Comparison of ENCODE assay signal across 14 cellular contexts in genomic region chr4:86014599-86014998, GRCh38.
A peak's percentile ranks its signal among the peaks of the same experiment; 100 is the strongest.
DNase-seq lines count a peak whose midpoint lies in the region; ATAC-seq, FAIRE-seq and TF ChIP-seq lines count a peak whose summit lies in the region.
"Had no signal": no experiment of that assay in that cellular context is flagged by ENCODE, and none has a peak within 500 bp of the region (broad histone marks: within the 10 kb centered on the region; RNA-seq: fewer than 3 reads in every experiment).

No MANE protein-coding gene starts in this region.

- H4K20me1 ChIP-seq in H1 (replicated peaks in 1 of 2; ENCODE audit: control insufficient read depth in 1 of 2, insufficient read depth in 2 of 2, low read length in 2 of 2) = no peaks in the 10 kb centered on the region

- H3K18ac ChIP-seq in H1 (ENCODE audit: extremely low read depth, low read length) = no peak overlapping the region

- no peaks in the 10 kb centered on the region for H3K79me1 ChIP-seq in H1 (ENCODE audit: low read depth, low read length)

- intact Hi-C loops in esophagus squamous epithelium (cut with DNase I) = no loop called here
- intact Hi-C loops in ascending aorta (cut with DNase I) = no loop called here

- H4K5ac ChIP-seq in H1 (ENCODE audit: insufficient read length, low read depth, low read length) = no peak overlapping the region

- H2AFZ ChIP-seq in H1 (ENCODE audit: low read length) = 0 out of 2 replicates have a peak overlapping the region, but pooled peaks have one; percentile 55

- H3K27me3 ChIP-seq in H1 (replicated peaks in 1 of 4; ENCODE audit: control insufficient read depth in 3 of 4, extremely low read depth in 1 of 4, insufficient read depth in 3 of 4, low read length in 3 of 4) (no peaks in the 10 kb centered on the region), esophagus squamous epithelium (no peaks in the 10 kb centered on the region), ascending aorta (no peaks in the 10 kb centered on the region)
- H3K27me3 ChIP-seq: suprapubic skin had no signal

- H3K4me3 ChIP-seq in H1 (ENCODE audit: extremely low read depth in 1 of 4, insufficient read depth in 2 of 4, low read depth in 3 of 4, low read length in 4 of 4) (no peak overlapping the region), esophagus squamous epithelium (no peak overlapping the region), ascending aorta (no peak overlapping the region)
- H3K4me3 ChIP-seq: left ventricle myocardium inferior, suprapubic skin had no signal

- no peak overlapping the region for H2BK120ac ChIP-seq in H1 (replicated peaks; ENCODE audit: low read depth, low read length)

- no peak overlapping the region for H2BK15ac ChIP-seq in H1 (ENCODE audit: low read length)

- H4K91ac ChIP-seq in H1 (replicated peaks; ENCODE audit: insufficient read length, low read length) = no peak overlapping the region

- H3K4me1 ChIP-seq in H1 (replicated peaks in 1 of 4; ENCODE audit: control insufficient read depth in 3 of 4, insufficient read depth in 4 of 4, low read length in 3 of 4) (peaks cover 0 to 4% (median 2%) of the 10 kb centered on the region in 4 experiments; a peak in 2 of 7 replicates), esophagus squamous epithelium (peaks cover 0 to 10% (median 0%) of the 10 kb centered on the region in 3 donors), ascending aorta (peaks cover 0 to 24% of the 10 kb centered on the region in 2 donors)
- H3K4me1 ChIP-seq: suprapubic skin had no signal

- 90% methylated on average over 5 of the region's 5 CpGs; no CpG with 5 or more reads in 1 of the 2 experiments for WGBS in H1 (ENCODE audit: extremely low coverage in 1 of 2, insufficient coverage in 1 of 2, insufficient read length in 1 of 2, insufficient replicate concordance in 2 of 2, low coverage in 1 of 2, low lambda C conversion rate in 2 of 2, missing lambda C conversion rate in 1 of 2), 2 experiments
- 78 to 82% methylated on average over 5 of the region's 5 CpGs for WGBS in esophagus squamous epithelium, 2 donors

- H2AK5ac ChIP-seq in H1 (ENCODE audit: low read depth, low read length) = no peak overlapping the region

- no peak overlapping the region for H3K4ac ChIP-seq in H1 (replicated peaks; ENCODE audit: insufficient read length, low read depth, low read length)

- in situ Hi-C loops in GM13976 (cut with MboI; ENCODE audit: low sequenced_read_pairs, unreplicated experiment) = no loop called here

- H3K36me3 ChIP-seq in H1 (ENCODE audit: control insufficient read depth in 2 of 4, insufficient read depth in 4 of 4, low read length in 3 of 4) (no peaks in the 10 kb centered on the region), esophagus squamous epithelium (no peaks in the 10 kb centered on the region), ascending aorta (no peaks in the 10 kb centered on the region)
- H3K36me3 ChIP-seq: left ventricle myocardium inferior, suprapubic skin had no signal

- no peak for TF ChIP-seq EP300 in H1 (IDR thresholded peaks at IDR 0.05; ENCODE audit: borderline replicate concordance in 1 of 2, low read depth in 2 of 2, low read length in 2 of 2)

- TF ChIP-seq CTCF in GM13976 (IDR thresholded peaks at IDR 0.05; ENCODE audit: borderline replicate concordance, control extremely low read depth, extremely low read depth, insufficient read depth, missing control alignments) = no peak
- TF ChIP-seq CTCF in H1 (IDR thresholded peaks at IDR 0.05; ENCODE audit: control extremely low read depth in 1 of 3, insufficient read depth in 1 of 3, low read depth in 1 of 3, low read length in 3 of 3) = no peak
- TF ChIP-seq CTCF in esophagus squamous epithelium (IDR thresholded peaks at IDR 0.05) = no peak
- no peak for TF ChIP-seq CTCF in ascending aorta (IDR thresholded peaks at IDR 0.05)

- no peak overlapping the region for H3K23ac ChIP-seq in H1 (ENCODE audit: insufficient read length)

- no peak overlapping the region for H4K8ac ChIP-seq in H1 (ENCODE audit: extremely low read depth, insufficient read depth, low read length)

- POLR2A ChIA-PET in H1 (lab: Charles Lee; ENCODE audit: partially characterized antibody) = interaction anchor here (1.1 kb wide), 1 partner anchor 8 kb away, joined by 3 read pairs; no protein-coding TSS in a partner anchor

- CTCF ChIA-PET in H1 (lab: Charles Lee; ENCODE audit: partially characterized antibody) = interaction anchor here (1.1 kb wide), 1 partner anchor 14 kb away, joined by 3 read pairs; no protein-coding TSS in a partner anchor

- no peak overlapping the region for H2BK12ac ChIP-seq in H1 (ENCODE audit: low read depth, low read length)

- no peaks in the 10 kb centered on the region for H3K9me3 ChIP-seq in H1 (ENCODE audit: insufficient read depth in 2 of 2, low read depth in 1 of 2, low read length in 1 of 2)
- H3K9me3 ChIP-seq in esophagus squamous epithelium = no peaks in the 10 kb centered on the region
- no peaks in the 10 kb centered on the region for H3K9me3 ChIP-seq in ascending aorta
- H3K9me3 ChIP-seq: left ventricle myocardium inferior, suprapubic skin had no signal

- no peaks in the 10 kb centered on the region for H3K79me2 ChIP-seq in H1 (ENCODE audit: control insufficient read depth in 1 of 2, insufficient read depth in 2 of 2, low read length in 2 of 2)

- FAIRE-seq in H1 (lab: Jason Lieb, UNC) = peak; percentile 32

- no peak for TF ChIP-seq RAD21 in H1 (IDR thresholded peaks at IDR 0.05 in 1 of 2, conservative IDR thresholded peaks at IDR 0.05 in 1 of 2; ENCODE audit: low read depth in 2 of 2, low read length in 2 of 2)

- no peak overlapping the region for H3K56ac ChIP-seq in H1 (replicated peaks; ENCODE audit: insufficient read length, low read depth, low read length)

- TF ChIP-seq POLR2A in H1 (IDR thresholded peaks at IDR 0.05; ENCODE audit: control extremely low read depth in 1 of 2, low read depth in 2 of 2, low read length in 2 of 2) = no peak
- no peak for TF ChIP-seq POLR2A in esophagus squamous epithelium (IDR thresholded peaks at IDR 0.05)

- no peak overlapping the region for H3K27ac ChIP-seq in H1 (ENCODE audit: low read depth, low read length)
- no peak overlapping the region for H3K27ac ChIP-seq in esophagus squamous epithelium
- no peak overlapping the region for H3K27ac ChIP-seq in ascending aorta
- H3K27ac ChIP-seq: C4-2B, left ventricle myocardium inferior, suprapubic skin had no signal

- no peak overlapping the region for H3K4me2 ChIP-seq in H1 (ENCODE audit: insufficient read depth in 1 of 2, low read depth in 2 of 2, low read length in 2 of 2)

- H2BK5ac ChIP-seq in H1 (ENCODE audit: low read depth, low read length) = no peak overlapping the region

- H3K9ac ChIP-seq in H1 (replicated peaks in 1 of 4; ENCODE audit: extremely low read depth in 1 of 4, low read depth in 3 of 4, low read length in 3 of 4) = no peak overlapping the region

- H3K23me2 ChIP-seq in H1 (ENCODE audit: low read depth, low read length) = no peaks in the 10 kb centered on the region

- peak; percentile 54 for ATAC-seq in GM21515 (IDR thresholded peaks at IDR 0.05; ENCODE audit: unreplicated experiment)
- ATAC-seq in HG03354 (IDR thresholded peaks at IDR 0.05; ENCODE audit: poor library complexity, severe bottlenecking, unreplicated experiment) = peak; percentile 92

- H3K14ac ChIP-seq in H1 (ENCODE audit: insufficient read length) = no peak overlapping the region

- DNase-seq in GM13976 (ENCODE audit: low spot score) (peak; percentile 44), H1 (ENCODE audit: low read depth in 1 of 2, low spot score in 2 of 2) (no peak), esophagus squamous epithelium (lab: John Stamatoyannopoulos, UW) (no peak), T-helper 2 cell (no peak), ascending aorta (ENCODE audit: low spot score in 2 of 2) (no peak), HPDE6-E6E7 (ENCODE audit: extremely low spot score) (no peak)
- DNase-seq: effector CD4-positive, alpha-beta T cell; HCEC 1CT; left ventricle myocardium inferior; NCI-H1694 had no signal

- no peak overlapping the region for H2BK20ac ChIP-seq in H1 (ENCODE audit: low read length)

TF ChIP-seq in H1, 55 proteins besides CTCF, POLR2A, EP300 and RAD21:
- TF ChIP-seq RBBP5 (IDR thresholded peaks at IDR 0.05; ENCODE audit: borderline replicate concordance, low read depth, low read length) (no peak), CTBP2 (IDR thresholded peaks at IDR 0.05; ENCODE audit: borderline replicate concordance, insufficient read depth, insufficient read length, low read length) (no peak), POLR2AphosphoS5 (IDR thresholded peaks at IDR 0.05; ENCODE audit: low read depth, low read length) (no peak), BACH1 (IDR thresholded peaks at IDR 0.05; ENCODE audit: low read length) (no peak), SIRT6 (IDR thresholded peaks at IDR 0.05; ENCODE audit: low read length) (no peak), MAX (IDR thresholded peaks at IDR 0.05) (no peak), BCL11A (IDR thresholded peaks at IDR 0.05; ENCODE audit: low read depth in 2 of 2, low read length in 2 of 2) (no peak), TAF1 (IDR thresholded peaks at IDR 0.05; ENCODE audit: low read depth, low read length) (no peak), HDAC2 (IDR thresholded peaks at IDR 0.05; ENCODE audit: borderline replicate concordance in 1 of 2, low read depth in 2 of 2, low read length in 2 of 2) (no peak), RFX5 (IDR thresholded peaks at IDR 0.05; ENCODE audit: borderline replicate concordance, low read depth, low read length) (no peak), SUZ12 (IDR thresholded peaks at IDR 0.05; ENCODE audit: low read length) (no peak), SAP30 (IDR thresholded peaks at IDR 0.05; ENCODE audit: insufficient read depth, insufficient replicate concordance, low read length) (no peak), KDM4A (IDR thresholded peaks at IDR 0.05; ENCODE audit: low read depth, low read length, severe bottlenecking) (no peak), JUN (IDR thresholded peaks at IDR 0.05; ENCODE audit: low read depth, low read length) (no peak), YY1 (IDR thresholded peaks at IDR 0.05; ENCODE audit: low read depth, low read length) (no peak), PHF8 (conservative IDR thresholded peaks at IDR 0.05; ENCODE audit: low read depth, low read length) (no peak), SP4 (IDR thresholded peaks at IDR 0.05; ENCODE audit: low read length) (no peak)
